Comparison of ENCODE assay signal across 14 cellular contexts in genomic region chr13:47904239-47904638, GRCh38.
A peak's percentile ranks its signal among the peaks of the same experiment; 100 is the strongest.
DNase-seq lines count a peak whose midpoint lies in the region; ATAC-seq and TF ChIP-seq lines count a peak whose summit lies in the region.
"Had no signal": no experiment of that assay in that cellular context is flagged by ENCODE, and none has a peak within 500 bp of the region (broad histone marks: within the 10 kb centered on the region; RNA-seq: fewer than 3 reads in every experiment).

No MANE protein-coding gene starts in this region.

- DNase-seq in left ventricle myocardium inferior (no peak), cardiac septum (ENCODE audit: low spot score) (no peak), Peyer's patch (no peak), kidney tubule cell (ENCODE audit: low spot score) (peak; percentile 71), dedifferentiated amniotic fluid mesenchymal stem cell (ENCODE audit: extremely low spot score) (no peak), NCI-H146 treated with DMSO at 0.1 percent for 48 hours (lab: John Stamatoyannopoulos, UW; ENCODE audit: unreplicated experiment) (no peak), nephron progenitor cell (no peak)
- DNase-seq in stimulated activated naive B cell treated with anti-CD40 and anti-IgM and Interleukin-4, amounts not matched to agents 10 μg/mL and 1 μg/mL and 100 μg/mL, for 72 hours, result no peak
- DNase-seq: activated CD4-positive, alpha-beta T cell treated with anti-CD3 and anti-CD28 coated beads, Interleukin-2, amount 50 U/mL, for 4 hours; activated naive CD8-positive, alpha-beta T cell treated with anti-CD3 and anti-CD28 coated beads, Interleukin-2, amount 50 U/mL, for 24 hours; BE2C; stimulated activated CD4-positive, alpha-beta T cell treated with anti-CD3 and anti-CD28 coated beads, Interleukin-2, amount 100 ng/mL, for 24 hours had no signal

- intact Hi-C loops in left ventricle myocardium inferior (cut with micrococcal nuclease), result no loop called here
- intact Hi-C loops in cardiac septum (cut with DNase I), result no loop called here

- H3K27me3 ChIP-seq in left ventricle myocardium inferior (ENCODE audit: low read depth), result no peaks in the 10 kb centered on the region
- no peaks in the 10 kb centered on the region for H3K27me3 ChIP-seq in Peyer's patch
- H3K27me3 ChIP-seq: BE2C, neural progenitor cell, suprapubic skin had no signal

- TF ChIP-seq POLR2A in Peyer's patch (IDR thresholded peaks at IDR 0.05), result no peak

- TF ChIP-seq CTCF in left ventricle myocardium inferior (IDR thresholded peaks at IDR 0.05; ENCODE audit: borderline replicate concordance) (no peak), Peyer's patch (IDR thresholded peaks at IDR 0.05) (no peak), nephron progenitor cell (IDR thresholded peaks at IDR 0.05) (no peak)

- H3K4me3 Mint-ChIP-seq in stimulated activated naive B cell treated with anti-CD40 and anti-IgM and Interleukin-4, amounts not matched to agents 10 μg/mL and 1 μg/mL and 100 μg/mL, for 72 hours, result no peak overlapping the region
- no peak overlapping the region for H3K4me3 Mint-ChIP-seq in nephron progenitor cell
- H3K4me3 Mint-ChIP-seq: activated naive CD8-positive, alpha-beta T cell treated with anti-CD3 and anti-CD28 coated beads, Interleukin-2, amount 50 U/mL, for 24 hours; neural progenitor cell had no signal

- H3K4me1 ChIP-seq in left ventricle myocardium inferior, result no peaks in the 10 kb centered on the region
- H3K4me1 ChIP-seq in Peyer's patch, result no peaks in the 10 kb centered on the region
- H3K4me1 ChIP-seq: BE2C, neural progenitor cell, suprapubic skin had no signal

- H3K4me1 Mint-ChIP-seq in stimulated activated naive B cell treated with anti-CD40 and anti-IgM and Interleukin-4, amounts not matched to agents 10 μg/mL and 1 μg/mL and 100 μg/mL, for 72 hours, result peaks cover 0 to 3% of the 10 kb centered on the region in 2 donors
- no peaks in the 10 kb centered on the region for H3K4me1 Mint-ChIP-seq in nephron progenitor cell
- H3K4me1 Mint-ChIP-seq: activated naive CD8-positive, alpha-beta T cell treated with anti-CD3 and anti-CD28 coated beads, Interleukin-2, amount 50 U/mL, for 24 hours had no signal

- no peaks in the 10 kb centered on the region for H3K36me3 ChIP-seq in left ventricle myocardium inferior
- H3K36me3 ChIP-seq in Peyer's patch, result no peaks in the 10 kb centered on the region
- H3K36me3 ChIP-seq: BE2C, neural progenitor cell had no signal

- H3K4me3 ChIP-seq in left ventricle myocardium inferior, result peak overlapping the region; percentile 40
- H3K4me3 ChIP-seq in Peyer's patch, result peak overlapping the region; percentile 4 to 18 (median 10)
- H3K4me3 ChIP-seq: neural progenitor cell, suprapubic skin had no signal

- H3K27ac ChIP-seq in left ventricle myocardium inferior (replicated peaks) (no peak overlapping the region), Peyer's patch (peak overlapping the region in 1 of 4 donors; percentile 13)
- H3K27ac ChIP-seq: neural progenitor cell, suprapubic skin had no signal

- no peaks in the 10 kb centered on the region for H3K27me3 Mint-ChIP-seq in stimulated activated naive B cell treated with anti-CD40 and anti-IgM and Interleukin-4, amounts not matched to agents 10 μg/mL and 1 μg/mL and 100 μg/mL, for 72 hours
- H3K27me3 Mint-ChIP-seq in nephron progenitor cell (ENCODE audit: low read depth, poor library complexity), result no peaks in the 10 kb centered on the region
- H3K27me3 Mint-ChIP-seq: activated naive CD8-positive, alpha-beta T cell treated with anti-CD3 and anti-CD28 coated beads, Interleukin-2, amount 50 U/mL, for 24 hours had no signal

- H3K27ac Mint-ChIP-seq in stimulated activated naive B cell treated with anti-CD40 and anti-IgM and Interleukin-4, amounts not matched to agents 10 μg/mL and 1 μg/mL and 100 μg/mL, for 72 hours, result no peak overlapping the region
- no peak overlapping the region for H3K27ac Mint-ChIP-seq in nephron progenitor cell
- H3K27ac Mint-ChIP-seq: activated naive CD8-positive, alpha-beta T cell treated with anti-CD3 and anti-CD28 coated beads, Interleukin-2, amount 50 U/mL, for 24 hours; neural progenitor cell had no signal

- H3K9me3 ChIP-seq in left ventricle myocardium inferior (replicated peaks), result peaks cover 3% of the 10 kb centered on the region
- H3K9me3 ChIP-seq in Peyer's patch, result no peaks in the 10 kb centered on the region
- H3K9me3 ChIP-seq: BE2C, suprapubic skin had no signal

- no peak for ATAC-seq in stimulated activated naive B cell treated with anti-CD40 and anti-IgM and Interleukin-4, amounts not matched to agents 10 μg/mL and 1 μg/mL and 100 μg/mL, for 72 hours (replicated peaks)
- ATAC-seq: activated naive CD8-positive, alpha-beta T cell treated with anti-CD3 and anti-CD28 coated beads, Interleukin-2, amount 50 U/mL, for 24 hours had no signal

- peaks cover 4 to 9% of the 10 kb centered on the region in 2 donors for H3K9me3 Mint-ChIP-seq in stimulated activated naive B cell treated with anti-CD40 and anti-IgM and Interleukin-4, amounts not matched to agents 10 μg/mL and 1 μg/mL and 100 μg/mL, for 72 hours
- H3K9me3 Mint-ChIP-seq in nephron progenitor cell, result peaks cover 17% of the 10 kb centered on the region

- H3K36me3 Mint-ChIP-seq in stimulated activated naive B cell treated with anti-CD40 and anti-IgM and Interleukin-4, amounts not matched to agents 10 μg/mL and 1 μg/mL and 100 μg/mL, for 72 hours, result peaks cover 35 to 43% of the 10 kb centered on the region in 2 donors
- H3K36me3 Mint-ChIP-seq in nephron progenitor cell (ENCODE audit: low read depth), result peaks cover 17% of the 10 kb centered on the region
